In the genomic region with DNA sequence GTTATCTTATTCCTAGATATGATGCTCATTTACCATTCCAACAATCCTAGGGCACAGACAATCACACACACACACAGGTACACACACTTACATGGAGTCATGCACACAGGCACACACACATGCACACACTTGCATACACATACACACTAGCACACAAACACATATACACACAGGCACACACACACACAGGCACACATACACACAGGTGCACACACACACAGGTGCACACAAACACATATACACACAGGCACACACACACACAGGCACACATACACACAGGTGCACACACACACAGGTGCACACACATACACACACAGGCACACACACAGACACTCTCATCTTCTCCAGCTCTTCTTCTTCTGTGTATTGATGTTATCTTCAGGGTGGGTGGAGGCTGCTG, we compare ENCODE assay signal across 1 cellular context. TPM values are rescaled to one million over a fixed set of nuclear protein-coding genes. Genes with fewer than 3 reads are reported as not detected.
"Had no signal": no experiment of that assay in that cellular context is flagged by ENCODE, and none has a peak within 500 bp of the region (broad histone marks: within the 10 kb centered on the region; RNA-seq: fewer than 3 reads in every experiment).

No MANE protein-coding gene starts in this region.

RNA-seq across cellular contexts. Expression of a gene that starts 38.7 kb away (rescaled TPM):
- polyA plus RNA-seq: naive thymus-derived CD4-positive, alpha-beta T cell had no signal
